In genomic region chr16:80323808-80324195, GRCh38 we compare ENCODE assay signal across 26 cellular contexts.
"Had no signal": no experiment of that assay in that cellular context is flagged by ENCODE, and none has a peak within 500 bp of the region (broad histone marks: within the 10 kb centered on the region; RNA-seq: fewer than 3 reads in every experiment).

No MANE protein-coding gene starts in this region.

- H3K4me3 Mint-ChIP-seq: naive thymus-derived CD4-positive, alpha-beta T cell; nephron; stimulated activated memory B cell treated with anti-CD40 and anti-IgM and Interleukin-4, amounts not matched to agents 10 μg/mL and 1 μg/mL and 100 μg/mL, for 72 hours had no signal

- H3K4me1 Mint-ChIP-seq: naive thymus-derived CD4-positive, alpha-beta T cell; nephron; stimulated activated memory B cell treated with anti-CD40 and anti-IgM and Interleukin-4, amounts not matched to agents 10 μg/mL and 1 μg/mL and 100 μg/mL, for 72 hours had no signal

- DNase-seq: colonic mucosa; dermis blood vessel endothelial cell; effector memory CD4-positive, alpha-beta T cell; erythroblast; esophagus squamous epithelium; foreskin melanocyte; glutamatergic neuron; heart right ventricle; left cardiac atrium; mesenchymal stem cell; naive thymus-derived CD4-positive, alpha-beta T cell; occipital lobe; ovary; psoas muscle; right cardiac atrium; sigmoid colon; stimulated activated CD4-positive, alpha-beta T cell treated with anti-CD3 and anti-CD28 coated beads, Interleukin-2, amount 100 ng/mL, for 24 hours; stimulated activated CD4-positive, alpha-beta T cell treated with anti-CD3 and anti-CD28 coated beads, Interleukin-4, amount 100 ng/mL, for 4 hours; stimulated activated naive CD8-positive, alpha-beta T cell treated with anti-CD3 and anti-CD28 coated beads, Interleukin-15, Interleukin-2, amounts not matched to agents 100 U/mL and 50 U/mL, for 24 hours; transverse colon had no signal

- H3K9me3 ChIP-seq: colonic mucosa, esophagus squamous epithelium, heart right ventricle, left lung, ovary, psoas muscle, sigmoid colon, suprapubic skin, transverse colon, vagina had no signal

- H3K27ac Mint-ChIP-seq: naive thymus-derived CD4-positive, alpha-beta T cell; stimulated activated memory B cell treated with anti-CD40 and anti-IgM and Interleukin-4, amounts not matched to agents 10 μg/mL and 1 μg/mL and 100 μg/mL, for 72 hours had no signal

- H3K9me3 Mint-ChIP-seq: nephron; stimulated activated memory B cell treated with anti-CD40 and anti-IgM and Interleukin-4, amounts not matched to agents 10 μg/mL and 1 μg/mL and 100 μg/mL, for 72 hours had no signal

- H3K27me3 ChIP-seq: colonic mucosa, esophagus squamous epithelium, left lung, ovary, suprapubic skin, transverse colon, vagina had no signal

- H3K36me3 Mint-ChIP-seq: naive thymus-derived CD4-positive, alpha-beta T cell; stimulated activated memory B cell treated with anti-CD40 and anti-IgM and Interleukin-4, amounts not matched to agents 10 μg/mL and 1 μg/mL and 100 μg/mL, for 72 hours had no signal

- H3K4me1 ChIP-seq: colonic mucosa, esophagus squamous epithelium, heart right ventricle, left lung, psoas muscle, sigmoid colon, suprapubic skin, transverse colon, vagina had no signal

- H3K36me3 ChIP-seq: colonic mucosa, esophagus squamous epithelium, heart right ventricle, left lung, ovary, sigmoid colon, suprapubic skin, transverse colon, vagina had no signal

- H3K27ac ChIP-seq: colonic mucosa, esophagus squamous epithelium, heart right ventricle, left lung, ovary, psoas muscle, sigmoid colon, suprapubic skin, transverse colon, vagina had no signal

- FAIRE-seq: endometrium had no signal

- H3K4me3 ChIP-seq: colonic mucosa, esophagus squamous epithelium, heart right ventricle, left lung, ovary, psoas muscle, sigmoid colon, suprapubic skin, transverse colon, vagina had no signal

- ATAC-seq: heart right ventricle; left cardiac atrium; left lung; naive thymus-derived CD4-positive, alpha-beta T cell; psoas muscle; right cardiac atrium; stimulated activated memory B cell treated with anti-CD40 and anti-IgM and Interleukin-4, amounts not matched to agents 10 μg/mL and 1 μg/mL and 100 μg/mL, for 72 hours; stimulated activated naive CD8-positive, alpha-beta T cell treated with anti-CD3 and anti-CD28 coated beads, Interleukin-15, Interleukin-2, amounts not matched to agents 100 U/mL and 50 U/mL, for 24 hours had no signal
